Comparison of ENCODE assay signal across 8 cellular contexts in the genomic region with DNA sequence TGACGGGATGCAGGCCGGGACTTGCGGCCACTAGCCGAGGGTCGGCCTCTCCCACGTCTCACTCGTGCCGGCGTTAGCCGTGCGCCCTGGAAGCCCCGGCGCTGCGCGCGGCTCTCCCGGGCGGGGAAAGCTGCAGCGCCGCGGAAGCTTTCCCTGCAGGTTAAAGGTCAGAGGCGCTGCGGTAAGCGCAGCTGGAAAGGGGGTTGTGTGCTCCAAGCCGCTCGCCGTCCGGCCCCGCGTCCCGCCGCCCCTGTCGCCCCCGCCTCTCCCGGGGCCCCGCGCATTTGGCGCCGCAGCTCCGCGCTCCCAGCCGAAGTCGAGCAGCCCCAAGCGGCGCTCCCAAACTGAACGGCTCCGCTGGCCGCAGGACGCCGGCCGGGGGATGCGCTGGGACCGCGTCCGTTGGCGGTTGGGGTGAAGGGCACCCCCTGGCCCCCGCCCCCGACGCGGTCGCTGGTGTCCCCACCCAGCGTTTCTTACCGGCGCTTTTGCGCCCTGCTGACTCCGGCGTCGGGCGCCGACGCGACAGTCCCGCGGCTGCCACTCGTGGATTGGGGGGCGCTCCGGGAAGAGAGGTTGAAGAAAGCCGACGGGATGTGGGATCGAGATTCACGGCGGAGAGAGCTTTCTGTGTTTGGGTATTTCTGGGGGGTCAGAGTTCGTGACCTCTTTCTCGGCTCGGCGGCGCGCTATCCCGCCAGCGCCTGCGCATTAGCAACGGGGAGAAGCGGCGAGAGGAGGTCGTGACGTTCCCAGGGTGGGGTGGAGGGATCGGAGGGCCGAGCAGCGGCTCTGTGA. TPM values are rescaled to one million over a fixed set of nuclear protein-coding genes. Genes with fewer than 3 reads are reported as not detected.
DNase-seq lines count a peak whose midpoint lies in the region; ATAC-seq, FAIRE-seq and TF ChIP-seq lines count a peak whose summit lies in the region.

A gene (minus strand): TSS at position 719 of the 798 bp plus-strand sequence. CDS start 6,234 bp downstream, outside the sequence.

- H3K36me3 Mint-ChIP-seq in activated CD4-positive, alpha-beta T cell treated with anti-CD3 and anti-CD28 coated beads, Interleukin-2, amount 10 ng/mL, durations not matched to agents 24 days and 14 days (ENCODE audit: low read depth) = peaks cover 11% of the 10 kb centered on the region

- peak; percentile 81 for ATAC-seq in HG03457 (IDR thresholded peaks at IDR 0.05; ENCODE audit: unreplicated experiment)
- ATAC-seq in left colon = peak; percentile 95

- peak within 1 kb of the TSS; percentile 91 for H3K4me3 Mint-ChIP-seq in activated CD4-positive, alpha-beta T cell treated with anti-CD3 and anti-CD28 coated beads, Interleukin-2, amount 10 ng/mL, durations not matched to agents 24 days and 14 days

- peaks cover 3% of the 10 kb centered on the region for H3K27me3 Mint-ChIP-seq in activated CD4-positive, alpha-beta T cell treated with anti-CD3 and anti-CD28 coated beads, Interleukin-2, amount 10 ng/mL, durations not matched to agents 24 days and 14 days

- peak within 1 kb of the TSS; percentile 90 for H3K27ac Mint-ChIP-seq in activated CD4-positive, alpha-beta T cell treated with anti-CD3 and anti-CD28 coated beads, Interleukin-2, amount 10 ng/mL, durations not matched to agents 24 days and 14 days

- DNase-seq in Ammon's horn (ENCODE audit: low spot score) (peak; percentile 95), GM19239 (ENCODE audit: insufficient read length, low spot score) (peak; percentile 95), NCI-H526 treated with DMSO at 0.1 percent for 48 hours (lab: John Stamatoyannopoulos, UW) (peak; percentile 92), coronary artery (ENCODE audit: low spot score) (peak; percentile 94), left colon (peak; percentile 93 to 95)
- DNase-seq in activated CD4-positive, alpha-beta T cell treated with anti-CD3 and anti-CD28 coated beads, Interleukin-2, amount 10 ng/mL, durations not matched to agents 24 days and 14 days = peak; percentile 97
- DNase-seq in stimulated activated CD4-positive, alpha-beta T cell treated with anti-CD3 and anti-CD28 coated beads, Interleukin-1b, Interleukin-23, amount 100 ng/mL, for 48 hours = peak; percentile 94

- TF ChIP-seq CTCF in coronary artery (IDR thresholded peaks at IDR 0.05) = no peak

- no peak for FAIRE-seq in GM19239 (lab: Jason Lieb, UNC)

- H3K4me3 ChIP-seq in coronary artery = peak within 1 kb of the TSS; percentile 99

- no peaks in the 10 kb centered on the region for H3K9me3 Mint-ChIP-seq in activated CD4-positive, alpha-beta T cell treated with anti-CD3 and anti-CD28 coated beads, Interleukin-2, amount 10 ng/mL, durations not matched to agents 24 days and 14 days

- peaks cover 8% of the 10 kb centered on the region for H3K4me1 Mint-ChIP-seq in activated CD4-positive, alpha-beta T cell treated with anti-CD3 and anti-CD28 coated beads, Interleukin-2, amount 10 ng/mL, durations not matched to agents 24 days and 14 days

- intact Hi-C loops in activated CD4-positive, alpha-beta T cell treated with anti-CD3 and anti-CD28 coated beads, Interleukin-2, amount 10 ng/mL, durations not matched to agents 24 days and 14 days (cut with micrococcal nuclease) = loop anchor here (1.0 to 2.0 kb wide), 4 partner anchors 30 to 401 kb away; a partner anchor contains a TSS
- intact Hi-C loops in left colon (cut with DNase I, micrococcal nuclease) = no loop called here

- peak within 1 kb of the TSS; percentile 93 to 94 for H3K27ac ChIP-seq in coronary artery

RNA-seq across cellular contexts. Expression of the gene that starts here (rescaled TPM):
- 24.4 and 28.5 TPM in 2 replicates for total RNA-seq in activated CD4-positive, alpha-beta T cell treated with anti-CD3 and anti-CD28 coated beads, Interleukin-2, amount 10 ng/mL, durations not matched to agents 24 days and 14 days
- 10 to 100 TPM; 26.4 to 30.2 TPM for total RNA-seq in left colon

Comparison
In these comparisons a context has a peak if more than half of its experiments do, and no peak if none do; other contexts are left out.
1. Peak in every context shown above with its lines: DNase-seq, ATAC-seq, H3K4me3 ChIP-seq and H3K27ac ChIP-seq.